Comparison of ENCODE assay signal across 8 cellular contexts in genomic region chr13:99275093-99275469, GRCh38. TPM values are rescaled to one million over a fixed set of nuclear protein-coding genes. Genes with fewer than 3 reads are reported as not detected.
DNase-seq lines count a peak whose midpoint lies in the region; ATAC-seq and TF ChIP-seq lines count a peak whose summit lies in the region.

No MANE protein-coding gene starts in this region.

- peaks cover 6% of the 10 kb centered on the region for H3K9me3 Mint-ChIP-seq in central memory CD8-positive, alpha-beta T cell
- peaks cover 0 to 3% of the 10 kb centered on the region in 2 donors for H3K9me3 Mint-ChIP-seq in stimulated activated naive B cell treated with anti-CD40 and anti-IgM and Interleukin-4, amounts not matched to agents 10 μg/mL and 1 μg/mL and 100 μg/mL, for 72 hours
- H3K9me3 Mint-ChIP-seq in glutamatergic neuron (ENCODE audit: unreplicated experiment): no peaks in the 10 kb centered on the region

- peaks cover 36% of the 10 kb centered on the region for H3K36me3 Mint-ChIP-seq in central memory CD8-positive, alpha-beta T cell (ENCODE audit: insufficient read depth)
- H3K36me3 Mint-ChIP-seq in stimulated activated naive B cell treated with anti-CD40 and anti-IgM and Interleukin-4, amounts not matched to agents 10 μg/mL and 1 μg/mL and 100 μg/mL, for 72 hours: peaks cover 53 to 79% of the 10 kb centered on the region in 2 donors
- no peaks in the 10 kb centered on the region for H3K36me3 Mint-ChIP-seq in glutamatergic neuron (ENCODE audit: unreplicated experiment)

- DNase-seq in activated naive CD4-positive, alpha-beta T cell treated with Interleukin-2 at 50 U/mL for 16 hours: peak; percentile 32
- no peak for DNase-seq in activated naive CD4-positive, alpha-beta T cell treated with anti-CD3 and anti-CD28 coated beads, Interleukin-2, amount 50 U/mL, for 16 hours
- peak; percentile 1 for DNase-seq in RKO (ENCODE audit: low spot score)
- DNase-seq in central memory CD8-positive, alpha-beta T cell (ENCODE audit: low spot score in 2 of 2): peak in 1 of 2 donors; percentile 49
- no peak for DNase-seq in stimulated activated naive B cell treated with anti-CD40 and anti-IgM and Interleukin-4, amounts not matched to agents 10 μg/mL and 1 μg/mL and 100 μg/mL, for 72 hours
- no peak for DNase-seq in foreskin melanocyte
- DNase-seq in glutamatergic neuron: no peak

- no peaks in the 10 kb centered on the region for H3K27me3 Mint-ChIP-seq in central memory CD8-positive, alpha-beta T cell
- H3K27me3 Mint-ChIP-seq in stimulated activated naive B cell treated with anti-CD40 and anti-IgM and Interleukin-4, amounts not matched to agents 10 μg/mL and 1 μg/mL and 100 μg/mL, for 72 hours: no peaks in the 10 kb centered on the region
- peaks cover 2% of the 10 kb centered on the region for H3K27me3 Mint-ChIP-seq in glutamatergic neuron (ENCODE audit: unreplicated experiment)

- TF ChIP-seq CTCF in glutamatergic neuron (IDR thresholded peaks at IDR 0.05; ENCODE audit: partially characterized antibody, unreplicated experiment): no peak

- peaks cover 96% of the 10 kb centered on the region for H3K4me1 Mint-ChIP-seq in central memory CD8-positive, alpha-beta T cell
- H3K4me1 Mint-ChIP-seq in stimulated activated naive B cell treated with anti-CD40 and anti-IgM and Interleukin-4, amounts not matched to agents 10 μg/mL and 1 μg/mL and 100 μg/mL, for 72 hours: peaks cover 57 to 98% of the 10 kb centered on the region in 2 donors
- no peaks in the 10 kb centered on the region for H3K4me1 Mint-ChIP-seq in glutamatergic neuron (ENCODE audit: low read depth, unreplicated experiment)

- ATAC-seq in central memory CD8-positive, alpha-beta T cell (replicated peaks; ENCODE audit: extremely low read depth, poor library complexity, severe bottlenecking): peak; percentile 63
- ATAC-seq in stimulated activated naive B cell treated with anti-CD40 and anti-IgM and Interleukin-4, amounts not matched to agents 10 μg/mL and 1 μg/mL and 100 μg/mL, for 72 hours (replicated peaks): no peak
- no peak for ATAC-seq in HG02973 (IDR thresholded peaks at IDR 0.05; ENCODE audit: unreplicated experiment)

- peak overlapping the region; percentile 60 for H3K4me3 Mint-ChIP-seq in central memory CD8-positive, alpha-beta T cell
- no peak overlapping the region for H3K4me3 Mint-ChIP-seq in stimulated activated naive B cell treated with anti-CD40 and anti-IgM and Interleukin-4, amounts not matched to agents 10 μg/mL and 1 μg/mL and 100 μg/mL, for 72 hours
- no peak overlapping the region for H3K4me3 Mint-ChIP-seq in glutamatergic neuron (ENCODE audit: unreplicated experiment)

- peak overlapping the region; percentile 99 for H3K27ac Mint-ChIP-seq in central memory CD8-positive, alpha-beta T cell (ENCODE audit: low read depth)
- H3K27ac Mint-ChIP-seq in stimulated activated naive B cell treated with anti-CD40 and anti-IgM and Interleukin-4, amounts not matched to agents 10 μg/mL and 1 μg/mL and 100 μg/mL, for 72 hours: peak overlapping the region; percentile 63
- H3K27ac Mint-ChIP-seq in glutamatergic neuron (ENCODE audit: unreplicated experiment): no peak overlapping the region

RNA-seq across cellular contexts. Expression of gene GPR18, which starts 16.9 kb away (rescaled TPM):
- total RNA-seq in glutamatergic neuron (ENCODE audit: unreplicated experiment): not detected

RNA-seq across cellular contexts. Expression of gene GPR183, which starts 32.1 kb away (rescaled TPM):
- not detected for total RNA-seq in glutamatergic neuron (ENCODE audit: unreplicated experiment)

Comparison
In these comparisons a context has a peak if more than half of its experiments do, and no peak if none do; other contexts are left out.
1. DNase-seq: peak in activated naive CD4-positive, alpha-beta T cell treated with Interleukin-2 at 50 U/mL for 16 hours (single experiment) and RKO (single experiment); none in activated naive CD4-positive, alpha-beta T cell treated with anti-CD3 and anti-CD28 coated beads, Interleukin-2, amount 50 U/mL, for 16 hours (single experiment), stimulated activated naive B cell treated with anti-CD40 and anti-IgM and Interleukin-4, amounts not matched to agents 10 μg/mL and 1 μg/mL and 100 μg/mL, for 72 hours (single experiment), foreskin melanocyte (single experiment) and glutamatergic neuron (single experiment).